17 cellular contexts compared by ENCODE assay signal in the genomic region with DNA sequence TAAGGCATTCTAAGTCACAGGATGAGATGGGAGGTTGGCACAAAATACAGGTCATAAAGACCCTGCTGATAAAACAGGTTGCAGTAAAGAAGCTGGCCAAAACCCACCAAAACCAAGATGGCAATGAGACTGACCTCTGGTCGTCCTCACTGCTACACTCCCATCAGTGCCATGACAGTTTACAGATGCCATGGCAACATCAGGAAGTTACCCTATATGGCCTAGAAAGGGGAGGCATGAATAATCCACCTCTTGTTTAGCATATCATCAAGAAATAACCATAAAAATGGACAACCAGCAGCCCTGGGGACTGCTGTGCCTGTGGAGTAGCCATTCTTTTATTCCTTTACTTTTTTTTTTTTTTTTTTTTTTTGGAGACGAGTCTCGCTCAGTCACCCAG. TPM values are rescaled to one million over a fixed set of nuclear protein-coding genes. Genes with fewer than 3 reads are reported as not detected.
"Had no signal": no experiment of that assay in that cellular context is flagged by ENCODE, and none has a peak within 500 bp of the region (broad histone marks: within the 10 kb centered on the region; RNA-seq: fewer than 3 reads in every experiment).

No MANE protein-coding gene starts in this region.

RNA-seq across cellular contexts. Expression of gene HHATL, which starts 19.8 kb away (rescaled TPM):
- total RNA-seq: hepatocyte; kidney epithelial cell; mammary epithelial cell; naive thymus-derived CD8-positive, alpha-beta T cell; neural crest cell; osteoblast; sciatic nerve; spleen; thoracic aorta had no signal
- polyA plus RNA-seq: hepatocyte; liver; mammary epithelial cell; naive thymus-derived CD8-positive, alpha-beta T cell had no signal

RNA-seq across cellular contexts. Expression of gene KLHL40, which starts 37.1 kb away (rescaled TPM):
- total RNA-seq: hepatocyte; kidney epithelial cell; left lobe of liver; liver; lower lobe of right lung; mammary epithelial cell; mucosa of gallbladder; naive thymus-derived CD8-positive, alpha-beta T cell; neural crest cell; osteoblast; pancreas; spleen; subcutaneous adipose tissue; thoracic aorta; ureter; uterus had no signal
- polyA plus RNA-seq: hepatocyte; liver; mammary epithelial cell; naive thymus-derived CD8-positive, alpha-beta T cell had no signal

RNA-seq across cellular contexts. Expression of gene CCDC13, which starts 50.6 kb away (rescaled TPM):
- polyA plus RNA-seq: hepatocyte; naive thymus-derived CD8-positive, alpha-beta T cell had no signal
